Comparison of ENCODE assay signal across 16 cellular contexts in genomic region chr6:161446934-161447333, GRCh38.
DNase-seq lines count a peak whose midpoint lies in the region; ATAC-seq and TF ChIP-seq lines count a peak whose summit lies in the region.
"Had no signal": no experiment of that assay in that cellular context is flagged by ENCODE, and none has a peak within 500 bp of the region (broad histone marks: within the 10 kb centered on the region; RNA-seq: fewer than 3 reads in every experiment).

No MANE protein-coding gene starts in this region.

- H2BK120ac ChIP-seq in neuronal stem cell (ENCODE audit: low read depth, low read length): no peak overlapping the region

- H3K4me3 Mint-ChIP-seq in brain: no peak overlapping the region
- no peak overlapping the region for H3K4me3 Mint-ChIP-seq in activated T-cell treated with anti-CD3 and anti-CD28 coated beads, Interleukin-2, amount 50 U/mL, for 72 hours
- H3K4me3 Mint-ChIP-seq: CD4-positive, alpha-beta memory T cell; GM23338; H9 had no signal

- no peak overlapping the region for H3K4ac ChIP-seq in neuronal stem cell (ENCODE audit: low read length)

- no peak for TF ChIP-seq RAD21 in neural cell (conservative IDR thresholded peaks at IDR 0.05)

- H3K9me2 ChIP-seq in neural cell (ENCODE audit: insufficient read depth, low read length): no peaks in the 10 kb centered on the region

- no peak overlapping the region for H2BK15ac ChIP-seq in neuronal stem cell (ENCODE audit: low read length)

- TF ChIP-seq CTCF in brain (conservative IDR thresholded peaks at IDR 0.05) (no peak), neural cell (IDR thresholded peaks at IDR 0.05; ENCODE audit: poor library complexity, severe bottlenecking) (no peak)

- peaks cover 0 to 5% (median 2%) of the 10 kb centered on the region in 5 experiments for H3K9me3 Mint-ChIP-seq in brain
- no peaks in the 10 kb centered on the region for H3K9me3 Mint-ChIP-seq in activated naive CD4-positive, alpha-beta T cell treated with anti-CD3 and anti-CD28 coated beads, Interleukin-2, amount 50 U/mL, for 72 hours
- H3K9me3 Mint-ChIP-seq in activated T-cell treated with anti-CD3 and anti-CD28 coated beads, Interleukin-2, amount 50 U/mL, for 72 hours: no peaks in the 10 kb centered on the region
- H3K9me3 Mint-ChIP-seq: GM23338, H9 had no signal

- ATAC-seq in activated naive CD4-positive, alpha-beta T cell treated with anti-CD3 and anti-CD28 coated beads, Interleukin-2, amount 50 U/mL, for 72 hours: no peak
- no peak for ATAC-seq in activated T-cell treated with anti-CD3 and anti-CD28 coated beads, Interleukin-2, amount 50 U/mL, for 72 hours (replicated peaks in 1 of 2)
- ATAC-seq in GM19467 (IDR thresholded peaks at IDR 0.05; ENCODE audit: unreplicated experiment): no peak
- ATAC-seq: GM23338, HCT116 had no signal

- H4K20me1 ChIP-seq in neural cell (ENCODE audit: insufficient read depth): no peaks in the 10 kb centered on the region

- no peak overlapping the region for H4K8ac ChIP-seq in neuronal stem cell (ENCODE audit: low read depth, low read length)

- no CpG with 5 or more reads among the region's 7 CpGs for WGBS in neuronal stem cell (ENCODE audit: extremely low coverage in 2 of 2, insufficient read length in 2 of 2, insufficient replicate concordance in 1 of 2), 2 donors

- H2AFZ ChIP-seq in neural cell (ENCODE audit: low read depth, low read length) (no peak overlapping the region), neuronal stem cell (ENCODE audit: low read length) (no peak overlapping the region)
- H2AFZ ChIP-seq: GM23338 had no signal

- no peaks in the 10 kb centered on the region for H3K79me2 ChIP-seq in neural cell (replicated peaks; ENCODE audit: insufficient read depth, low read length)

- DNase-seq in inferior parietal cortex (ENCODE audit: extremely low spot score): peak; percentile 27
- no peak for DNase-seq in neuronal stem cell (ENCODE audit: low spot score)
- no peak for DNase-seq in activated naive CD4-positive, alpha-beta T cell treated with anti-CD3 and anti-CD28 coated beads, Interleukin-2, amount 50 U/mL, for 72 hours (ENCODE audit: low spot score in 2 of 2)
- no peak for DNase-seq in NCI-H82 treated with DMSO at 0.1 percent for 48 hours (lab: John Stamatoyannopoulos, UW; ENCODE audit: unreplicated experiment)
- DNase-seq in activated T-cell treated with anti-CD3 and anti-CD28 coated beads, Interleukin-2, amount 50 U/mL, for 72 hours: no peak
- DNase-seq: C1 segment of cervical spinal cord; CD4-positive, alpha-beta memory T cell; COR-L47; DMS153; DND-41; H9 had no signal

- H3K36me3 ChIP-seq in neural cell (ENCODE audit: insufficient read depth, low read length) (no peaks in the 10 kb centered on the region), neuronal stem cell (replicated peaks in 1 of 2; ENCODE audit: control insufficient read depth in 2 of 2, insufficient read depth in 2 of 2, low read length in 2 of 2) (no peaks in the 10 kb centered on the region)

- H2AK5ac ChIP-seq in neuronal stem cell (ENCODE audit: low read depth, low read length): no peak overlapping the region

- no peak overlapping the region for H3K4me3 ChIP-seq in neural cell (ENCODE audit: low read length)
- no peak overlapping the region for H3K4me3 ChIP-seq in neuronal stem cell (ENCODE audit: low read length in 2 of 2)
- H3K4me3 ChIP-seq: GM23338 had no signal

- H3K18ac ChIP-seq in neuronal stem cell (ENCODE audit: low read length): no peak overlapping the region

- H3K27me3 ChIP-seq in neural cell (ENCODE audit: insufficient read depth, low read depth, low read length) (no peaks in the 10 kb centered on the region), neuronal stem cell (ENCODE audit: control insufficient read depth in 3 of 3, insufficient read depth in 3 of 3, low read depth in 1 of 3, low read length in 3 of 3) (no peaks in the 10 kb centered on the region)

- H3K36me3 Mint-ChIP-seq in brain: no peaks in the 10 kb centered on the region
- no peaks in the 10 kb centered on the region for H3K36me3 Mint-ChIP-seq in activated naive CD4-positive, alpha-beta T cell treated with anti-CD3 and anti-CD28 coated beads, Interleukin-2, amount 50 U/mL, for 72 hours
- no peaks in the 10 kb centered on the region for H3K36me3 Mint-ChIP-seq in activated T-cell treated with anti-CD3 and anti-CD28 coated beads, Interleukin-2, amount 50 U/mL, for 72 hours (ENCODE audit: insufficient read depth in 2 of 2)
- H3K36me3 Mint-ChIP-seq: CD4-positive, alpha-beta memory T cell had no signal

- H3K9me3 ChIP-seq in neural cell (ENCODE audit: low read length): no peaks in the 10 kb centered on the region
- no peaks in the 10 kb centered on the region for H3K9me3 ChIP-seq in neuronal stem cell (replicated peaks in 1 of 2; ENCODE audit: control insufficient read depth in 2 of 2, insufficient read depth in 1 of 2, low read depth in 1 of 2, low read length in 2 of 2)

- H3K4me2 ChIP-seq in neural cell (ENCODE audit: low read length) (no peak overlapping the region), neuronal stem cell (ENCODE audit: insufficient read depth, low read length, poor library complexity, severe bottlenecking) (no peak overlapping the region)
- H3K4me2 ChIP-seq: GM23338 had no signal

- H3K23ac ChIP-seq in neuronal stem cell (ENCODE audit: low read depth, low read length, poor library complexity): no peak overlapping the region

- no peak overlapping the region for H3K14ac ChIP-seq in neuronal stem cell (ENCODE audit: low read length)

- peaks cover 7% of the 10 kb centered on the region for H3F3A ChIP-seq in neural cell (ENCODE audit: insufficient read depth, low read length, poor library complexity, severe bottlenecking)

- H3K4me1 ChIP-seq in neuronal stem cell (ENCODE audit: control insufficient read depth in 2 of 2, insufficient read depth in 1 of 2, low read depth in 1 of 2, low read length in 2 of 2): peaks cover 17 to 20% of the 10 kb centered on the region in 2 donors

- no peak overlapping the region for H2BK12ac ChIP-seq in neuronal stem cell (ENCODE audit: low read length)

- no peak overlapping the region for H2BK5ac ChIP-seq in neuronal stem cell (ENCODE audit: low read length)

- H3K4me1 Mint-ChIP-seq in brain: peaks cover 58% of the 10 kb centered on the region
- H3K4me1 Mint-ChIP-seq in activated T-cell treated with anti-CD3 and anti-CD28 coated beads, Interleukin-2, amount 50 U/mL, for 72 hours (ENCODE audit: low read depth): peaks cover 10% of the 10 kb centered on the region

- H3K9ac ChIP-seq in neural cell (ENCODE audit: low read length) (no peak overlapping the region), neuronal stem cell (ENCODE audit: low read depth, low read length, poor library complexity) (no peak overlapping the region)

- no peaks in the 10 kb centered on the region for H3K79me1 ChIP-seq in neuronal stem cell (ENCODE audit: low read depth, low read length)

- no peak for TF ChIP-seq EP300 in neural cell (conservative IDR thresholded peaks at IDR 0.05; ENCODE audit: poor library complexity, severe bottlenecking)

- no peak overlapping the region for H4K91ac ChIP-seq in neuronal stem cell (ENCODE audit: low read depth, low read length, poor library complexity)

- H3K27ac ChIP-seq in neural cell (ENCODE audit: low read length) (no peak overlapping the region), neuronal stem cell (replicated peaks; ENCODE audit: low read length) (peak overlapping the region; percentile 41)

- H3K27ac Mint-ChIP-seq in brain: peak overlapping the region; percentile 10 to 98 (median 48)
- H3K27ac Mint-ChIP-seq in activated naive CD4-positive, alpha-beta T cell treated with anti-CD3 and anti-CD28 coated beads, Interleukin-2, amount 50 U/mL, for 72 hours: no peak overlapping the region
- H3K27ac Mint-ChIP-seq in activated T-cell treated with anti-CD3 and anti-CD28 coated beads, Interleukin-2, amount 50 U/mL, for 72 hours: no peak overlapping the region
- H3K27ac Mint-ChIP-seq: GM23338 had no signal

- peaks cover 3% of the 10 kb centered on the region for H3K27me3 Mint-ChIP-seq in brain
- H3K27me3 Mint-ChIP-seq in activated T-cell treated with anti-CD3 and anti-CD28 coated beads, Interleukin-2, amount 50 U/mL, for 72 hours (ENCODE audit: low read depth): no peaks in the 10 kb centered on the region
- H3K27me3 Mint-ChIP-seq: CD4-positive, alpha-beta memory T cell had no signal

TF ChIP-seq in neural cell, 6 proteins besides CTCF, POLR2A, EP300 and RAD21:
- no peak for TF ChIP-seq SMC3 (conservative IDR thresholded peaks at IDR 0.05; ENCODE audit: poor library complexity)
- peak; percentile 54 for TF ChIP-seq REST (IDR thresholded peaks at IDR 0.05; ENCODE audit: borderline replicate concordance)
- TF ChIP-seq MXI1 (conservative IDR thresholded peaks at IDR 0.05; ENCODE audit: poor library complexity, severe bottlenecking): no peak
- no peak for TF ChIP-seq POLR2AphosphoS5 (IDR thresholded peaks at IDR 0.05)
- no peak for TF ChIP-seq TAF1 (IDR thresholded peaks at IDR 0.05; ENCODE audit: low read depth)
- TF ChIP-seq EZH2 (IDR thresholded peaks at IDR 0.05; ENCODE audit: borderline replicate concordance, insufficient read depth, low read length, poor library complexity, severe bottlenecking): no peak

Comparison
In these comparisons a context has a peak if more than half of its experiments do, and no peak if none do; other contexts are left out.
1. H3K27ac Mint-ChIP-seq: peak in brain (5 of 5); none in activated naive CD4-positive, alpha-beta T cell treated with anti-CD3 and anti-CD28 coated beads, Interleukin-2, amount 50 U/mL, for 72 hours (0 of 2) and activated T-cell treated with anti-CD3 and anti-CD28 coated beads, Interleukin-2, amount 50 U/mL, for 72 hours (single experiment).